Comparison of ENCODE assay signal across 12 cellular contexts in the genomic region with DNA sequence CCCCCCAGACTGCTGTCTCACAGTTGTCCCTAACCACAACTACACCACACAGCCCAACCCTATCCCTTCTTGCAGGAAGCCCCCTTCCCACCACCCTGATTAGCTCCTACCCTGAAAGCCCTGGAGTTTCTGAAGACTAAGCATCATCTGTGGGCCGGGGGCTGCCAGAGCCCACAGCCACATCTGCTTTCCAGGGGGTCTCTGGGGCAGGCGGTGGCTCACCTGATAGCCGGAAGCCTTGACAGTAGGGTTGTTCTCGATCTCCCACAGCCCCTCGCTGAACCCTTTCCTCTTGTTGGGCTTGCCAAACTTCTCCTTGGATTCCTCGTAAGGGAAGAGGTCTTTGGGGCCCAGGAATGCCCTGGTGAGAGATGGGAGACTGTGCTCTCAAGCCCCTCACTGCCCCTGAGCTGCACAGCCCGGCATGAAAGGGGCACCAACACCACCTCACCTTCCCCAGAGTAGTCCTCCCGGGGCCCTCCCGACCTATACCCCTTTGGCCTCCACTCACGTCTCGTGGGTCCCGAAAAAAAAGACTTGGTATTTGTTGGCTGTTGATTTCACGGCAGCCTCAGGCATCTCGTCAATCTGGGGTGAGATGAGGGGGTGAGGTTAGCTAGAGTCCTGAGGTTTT. TPM values are rescaled to one million over a fixed set of nuclear protein-coding genes. Genes with fewer than 3 reads are reported as not detected.
DNase-seq lines count a peak whose midpoint lies in the region; ATAC-seq, FAIRE-seq and TF ChIP-seq lines count a peak whose summit lies in the region.
"Had no signal": no experiment of that assay in that cellular context is flagged by ENCODE, and none has a peak within 500 bp of the region (broad histone marks: within the 10 kb centered on the region; RNA-seq: fewer than 3 reads in every experiment).

No MANE protein-coding gene starts in this region.

- FAIRE-seq in pancreas (lab: Jason Lieb, UNC): no peak

- H3K4me3 ChIP-seq in CD4-positive, CD25-positive, alpha-beta regulatory T cell (ENCODE audit: low read depth, low read length): no peak overlapping the region
- no peak overlapping the region for H3K4me3 ChIP-seq in effector memory CD4-positive, alpha-beta T cell (ENCODE audit: insufficient read depth, low read depth, low read length, poor library complexity, severe bottlenecking)
- H3K4me3 ChIP-seq in pancreas: no peak overlapping the region
- H3K4me3 ChIP-seq: dorsolateral prefrontal cortex had no signal

- peaks cover 0 to 2% (median 0%) of the 10 kb centered on the region in 7 donors for H3K9me3 Mint-ChIP-seq in CD4-positive, CD25-positive, alpha-beta regulatory T cell
- no peaks in the 10 kb centered on the region for H3K9me3 Mint-ChIP-seq in osteocyte (ENCODE audit: unreplicated experiment)
- no peaks in the 10 kb centered on the region for H3K9me3 Mint-ChIP-seq in stimulated activated memory B cell treated with anti-CD40 and anti-IgM and Interleukin-4, amounts not matched to agents 10 μg/mL and 1 μg/mL and 100 μg/mL, for 72 hours

- no peaks in the 10 kb centered on the region for H3K9me3 ChIP-seq in CD4-positive, CD25-positive, alpha-beta regulatory T cell (ENCODE audit: control insufficient read depth in 2 of 2, low read length in 2 of 2)
- H3K9me3 ChIP-seq in KOPT-K1 (ENCODE audit: insufficient read depth, low read length, poor library complexity, severe bottlenecking) (no peaks in the 10 kb centered on the region), pancreas (no peaks in the 10 kb centered on the region)
- no peaks in the 10 kb centered on the region for H3K9me3 ChIP-seq in effector memory CD4-positive, alpha-beta T cell (ENCODE audit: control insufficient read depth, low read length)

- intact Hi-C loops in pancreas (cut with DNase I): no loop called here

- DNase-seq in CD4-positive, CD25-positive, alpha-beta regulatory T cell: no peak
- no peak for DNase-seq in effector memory CD4-positive, alpha-beta T cell
- DNase-seq in osteocyte (ENCODE audit: extremely low spot score, unreplicated experiment): no peak
- DNase-seq in pancreas: no peak
- DNase-seq: activated T-cell treated with anti-CD3 and anti-CD28 coated beads, Interleukin-2, amount 50 U/mL, for 1 hour; DND-41; dorsolateral prefrontal cortex; NCI-H2171 had no signal

- peak overlapping the region in 2 of 3 donors; percentile 43 to 51 for H3K27ac Mint-ChIP-seq in CD4-positive, CD25-positive, alpha-beta regulatory T cell
- H3K27ac Mint-ChIP-seq in osteocyte (ENCODE audit: unreplicated experiment): peak overlapping the region; percentile 100
- no peak overlapping the region for H3K27ac Mint-ChIP-seq in stimulated activated memory B cell treated with anti-CD40 and anti-IgM and Interleukin-4, amounts not matched to agents 10 μg/mL and 1 μg/mL and 100 μg/mL, for 72 hours

- peak overlapping the region in 2 of 4 donors; percentile 73 to 75 for H3K4me3 Mint-ChIP-seq in CD4-positive, CD25-positive, alpha-beta regulatory T cell
- no peak overlapping the region for H3K4me3 Mint-ChIP-seq in osteocyte (ENCODE audit: unreplicated experiment)
- no peak overlapping the region for H3K4me3 Mint-ChIP-seq in stimulated activated memory B cell treated with anti-CD40 and anti-IgM and Interleukin-4, amounts not matched to agents 10 μg/mL and 1 μg/mL and 100 μg/mL, for 72 hours

- H3K27me3 ChIP-seq in CD4-positive, CD25-positive, alpha-beta regulatory T cell (ENCODE audit: control insufficient read depth, insufficient read depth, low read length): no peaks in the 10 kb centered on the region
- H3K27me3 ChIP-seq in effector memory CD4-positive, alpha-beta T cell (replicated peaks; ENCODE audit: control insufficient read depth, insufficient read depth, low read length, poor library complexity, severe bottlenecking): no peaks in the 10 kb centered on the region
- no peaks in the 10 kb centered on the region for H3K27me3 ChIP-seq in pancreas
- H3K27me3 ChIP-seq: dorsolateral prefrontal cortex had no signal

- peaks cover 19 to 74% (median 55%) of the 10 kb centered on the region in 4 donors for H3K4me1 Mint-ChIP-seq in CD4-positive, CD25-positive, alpha-beta regulatory T cell
- H3K4me1 Mint-ChIP-seq in osteocyte (ENCODE audit: unreplicated experiment): peaks cover 66% of the 10 kb centered on the region
- peaks cover 78% of the 10 kb centered on the region for H3K4me1 Mint-ChIP-seq in stimulated activated memory B cell treated with anti-CD40 and anti-IgM and Interleukin-4, amounts not matched to agents 10 μg/mL and 1 μg/mL and 100 μg/mL, for 72 hours

- no peak for TF ChIP-seq CTCF in osteocyte (IDR thresholded peaks at IDR 0.05)
- no peak for TF ChIP-seq CTCF in pancreas (IDR thresholded peaks at IDR 0.05)

- no peaks in the 10 kb centered on the region for H3K27me3 Mint-ChIP-seq in CD4-positive, CD25-positive, alpha-beta regulatory T cell
- H3K27me3 Mint-ChIP-seq in osteocyte (ENCODE audit: unreplicated experiment): no peaks in the 10 kb centered on the region
- no peaks in the 10 kb centered on the region for H3K27me3 Mint-ChIP-seq in stimulated activated memory B cell treated with anti-CD40 and anti-IgM and Interleukin-4, amounts not matched to agents 10 μg/mL and 1 μg/mL and 100 μg/mL, for 72 hours

- WGBS in pancreas, 2 donors: 81 to 88% methylated on average over 14 of the region's 14 CpGs

- H3K27ac ChIP-seq in CD4-positive, CD25-positive, alpha-beta regulatory T cell (ENCODE audit: insufficient read depth, low read length, poor library complexity, severe bottlenecking): no peak overlapping the region
- peak overlapping the region; percentile 3 for H3K27ac ChIP-seq in KOPT-K1 (ENCODE audit: low read depth, low read length, poor library complexity, severe bottlenecking)
- H3K27ac ChIP-seq in effector memory CD4-positive, alpha-beta T cell (ENCODE audit: insufficient read depth, low read length, poor library complexity, severe bottlenecking): peak overlapping the region; percentile 28
- H3K27ac ChIP-seq in pancreas: no peak overlapping the region

- ATAC-seq in CD4-positive, CD25-positive, alpha-beta regulatory T cell (ENCODE audit: low read depth in 2 of 2): no peak
- ATAC-seq in GM21576 (IDR thresholded peaks at IDR 0.05; ENCODE audit: unreplicated experiment) (no peak), HG02885 (IDR thresholded peaks at IDR 0.05; ENCODE audit: poor library complexity, unreplicated experiment) (no peak), pancreas (no peak)
- ATAC-seq in stimulated activated memory B cell treated with anti-CD40 and anti-IgM and Interleukin-4, amounts not matched to agents 10 μg/mL and 1 μg/mL and 100 μg/mL, for 72 hours: no peak

- peaks cover 59% of the 10 kb centered on the region for H3K4me1 ChIP-seq in CD4-positive, CD25-positive, alpha-beta regulatory T cell (ENCODE audit: control insufficient read depth, insufficient read depth, low read length, poor library complexity, severe bottlenecking)
- H3K4me1 ChIP-seq in effector memory CD4-positive, alpha-beta T cell (ENCODE audit: control insufficient read depth, insufficient read depth, low read length, poor library complexity, severe bottlenecking): peaks cover 52% of the 10 kb centered on the region
- peaks cover 22 to 35% (median 26%) of the 10 kb centered on the region in 3 donors for H3K4me1 ChIP-seq in pancreas

- H3K36me3 ChIP-seq in CD4-positive, CD25-positive, alpha-beta regulatory T cell (ENCODE audit: control insufficient read depth, insufficient read depth, low read length): peaks cover 23% of the 10 kb centered on the region
- H3K36me3 ChIP-seq in KOPT-K1 (ENCODE audit: insufficient read depth, low read length) (peaks cover 45% of the 10 kb centered on the region), pancreas (peaks cover 0 to 14% (median 8%) of the 10 kb centered on the region in 3 donors)
- H3K36me3 ChIP-seq in effector memory CD4-positive, alpha-beta T cell (ENCODE audit: control insufficient read depth, insufficient read depth, low read length): peaks cover 31% of the 10 kb centered on the region

- H3K36me3 Mint-ChIP-seq in CD4-positive, CD25-positive, alpha-beta regulatory T cell: peaks cover 27% of the 10 kb centered on the region
- peaks cover 17% of the 10 kb centered on the region for H3K36me3 Mint-ChIP-seq in osteocyte (ENCODE audit: unreplicated experiment)
- peaks cover 56% of the 10 kb centered on the region for H3K36me3 Mint-ChIP-seq in stimulated activated memory B cell treated with anti-CD40 and anti-IgM and Interleukin-4, amounts not matched to agents 10 μg/mL and 1 μg/mL and 100 μg/mL, for 72 hours

RNA-seq across cellular contexts. Expression of gene MRPL24, which starts 4.0 kb away (rescaled TPM):
- 18.2 TPM for total RNA-seq in CD4-positive, CD25-positive, alpha-beta regulatory T cell
- 10 to 100 TPM; 72.5 to 86.4 (median 79.3) TPM for polyA plus RNA-seq in CD4-positive, CD25-positive, alpha-beta regulatory T cell
- total RNA-seq in osteocyte (52.6 and 55.8 TPM in 2 replicates), pancreas (10 to 100 TPM; 39.8 to 57.8 (median 43.6) TPM)
- 10 to 100 TPM; 64.5 to 68.6 TPM for polyA plus RNA-seq in pancreas

RNA-seq across cellular contexts. Expression of gene HDGF, which starts 6.6 kb away (rescaled TPM):
- total RNA-seq in CD4-positive, CD25-positive, alpha-beta regulatory T cell: 87.6 TPM
- 10 to 100 TPM; 26.9 to 50.2 (median 36.7) TPM for polyA plus RNA-seq in CD4-positive, CD25-positive, alpha-beta regulatory T cell
- total RNA-seq in osteocyte: 213 and 219 TPM in 2 replicates
- total RNA-seq in pancreas: 100 to 1,000 TPM in 1 of 6 donors, 10 to 100 TPM in 5; 43.5 to 112 (median 64.2) TPM
- 10 to 100 TPM; 58.5 to 87.4 TPM for polyA plus RNA-seq in pancreas

RNA-seq across cellular contexts. Expression of gene ISG20L2, which starts 16.3 kb away (rescaled TPM):
- total RNA-seq in CD4-positive, CD25-positive, alpha-beta regulatory T cell: 76.7 TPM
- polyA plus RNA-seq in CD4-positive, CD25-positive, alpha-beta regulatory T cell: 10 to 100 TPM; 15.8 to 17.8 (median 17.0) TPM
- total RNA-seq in osteocyte (33.0 and 37.7 TPM in 2 replicates), pancreas (10 to 100 TPM in 3 of 6 donors, 1 to 10 TPM in 3; 7.7 to 13.2 (median 9.6) TPM)
- 1 to 10 TPM; 5.2 to 8.8 TPM for polyA plus RNA-seq in pancreas

RNA-seq across cellular contexts. Expression of gene METTL25B, which starts 16.6 kb away (rescaled TPM):
- total RNA-seq in CD4-positive, CD25-positive, alpha-beta regulatory T cell: 19.0 TPM
- polyA plus RNA-seq in CD4-positive, CD25-positive, alpha-beta regulatory T cell: 1 to 10 TPM; 4.3 to 8.7 (median 7.2) TPM
- total RNA-seq in osteocyte (21.3 and 24.1 TPM in 2 replicates), pancreas (10 to 100 TPM; 16.8 to 22.6 (median 18.2) TPM)
- polyA plus RNA-seq in pancreas: 10 to 100 TPM; 56.0 to 64.9 TPM

RNA-seq across cellular contexts. Expression of gene PRCC, which starts 22.4 kb away (rescaled TPM):
- 67.8 TPM for total RNA-seq in CD4-positive, CD25-positive, alpha-beta regulatory T cell
- 10 to 100 TPM; 35.5 to 43.3 (median 36.4) TPM for polyA plus RNA-seq in CD4-positive, CD25-positive, alpha-beta regulatory T cell
- 71.1 and 85.4 TPM in 2 replicates for total RNA-seq in osteocyte
- 10 to 100 TPM; 18.5 to 34.7 (median 20.3) TPM for total RNA-seq in pancreas
- 10 to 100 TPM; 31.4 to 41.6 TPM for polyA plus RNA-seq in pancreas

Comparison
In these comparisons a context has a peak if more than half of its experiments do, and no peak if none do; other contexts are left out.
1. H3K27ac ChIP-seq: peak in KOPT-K1 (single experiment) and effector memory CD4-positive, alpha-beta T cell (single experiment); none in CD4-positive, CD25-positive, alpha-beta regulatory T cell (single experiment) and pancreas (0 of 4).